ENCODE assay signal across 13 cellular contexts in the genomic region with DNA sequence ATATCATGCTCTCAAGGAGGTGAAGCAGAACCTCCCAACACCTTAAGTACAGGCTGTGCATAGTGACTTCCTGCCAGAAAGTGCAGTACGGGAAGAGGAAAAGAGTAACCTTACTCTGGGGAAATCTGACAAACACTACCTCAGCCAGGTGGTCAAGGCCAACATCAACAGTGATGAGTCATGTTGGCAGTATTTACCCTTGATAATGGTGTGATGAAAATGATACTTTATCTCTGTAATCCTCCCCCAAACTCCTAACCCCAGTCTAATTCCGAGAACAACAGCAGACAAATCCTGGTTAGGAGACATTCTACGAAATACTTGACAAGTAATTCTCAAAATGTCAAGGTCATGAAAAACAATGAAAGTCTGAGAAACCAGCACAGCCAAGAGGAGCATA. TPM values are rescaled to one million over a fixed set of nuclear protein-coding genes. Genes with fewer than 3 reads are reported as not detected.
DNase-seq lines count a peak whose midpoint lies in the region; ATAC-seq and TF ChIP-seq lines count a peak whose summit lies in the region.
"Had no signal": no experiment of that assay in that cellular context is flagged by ENCODE, and none has a peak within 500 bp of the region (broad histone marks: within the 10 kb centered on the region; RNA-seq: fewer than 3 reads in every experiment).

No MANE protein-coding gene starts in this region.

- CTCF ChIA-PET in HEK293 (lab: Yijun Ruan, JAX), result interaction anchor here (0.7 kb wide), 1 partner anchor 21 kb away, joined by 3 read pairs; no protein-coding TSS in a partner anchor

- no peaks in the 10 kb centered on the region for H3K9me3 ChIP-seq in HEK293 (ENCODE audit: control insufficient read depth, insufficient read depth, low read depth, low read length)

- no peak for TF ChIP-seq CTCF in HEK293 (tag by site-specific recombination; IDR thresholded peaks at IDR 0.05)
- no peak for TF ChIP-seq CTCF in cardiac fibroblast (IDR thresholded peaks at IDR 0.05; ENCODE audit: low read depth, low read length)

- H3K27ac ChIP-seq in HEK293 (ENCODE audit: extremely low read depth, low read depth, low read length), result no peak overlapping the region

- DNase-seq in NCI-H2196 treated with DMSO at 0.1 percent for 48 hours (lab: John Stamatoyannopoulos, UW; ENCODE audit: unreplicated experiment) (peak; percentile 6), cardiac fibroblast (ENCODE audit: low read depth in 2 of 2) (peak; percentile 23 to 35), mucosa of gallbladder (ENCODE audit: low spot score) (peak; percentile 9), NCI-H526 (lab: John Stamatoyannopoulos, UW) (no peak), ACHN (no peak)
- DNase-seq: effector memory CD4-positive, alpha-beta T cell; naive thymus-derived CD8-positive, alpha-beta T cell; NCI-H1694 treated with DMSO at 0.1 percent for 48 hours; OCI-M1; substantia nigra; T-helper 1 cell had no signal

- ATAC-seq in GM21515 (IDR thresholded peaks at IDR 0.05; ENCODE audit: unreplicated experiment), result no peak
- ATAC-seq: naive thymus-derived CD8-positive, alpha-beta T cell had no signal

- in situ Hi-C loops in ACHN (cut with HindIII; ENCODE audit: low pct_ligation_motif_present, low pct_unique_long_range_greater_than_20kb, low sequenced_read_pairs), result no loop called here

- H3K36me3 ChIP-seq in HEK293 (ENCODE audit: control insufficient read depth in 2 of 2, insufficient read depth in 1 of 2, low read length in 2 of 2), result no peaks in the 10 kb centered on the region

- H3K4me3 ChIP-seq in HEK293 (ENCODE audit: low read depth, low read length) (no peak overlapping the region), cardiac fibroblast (replicated peaks in 1 of 2; ENCODE audit: low read depth in 2 of 2, low read length in 2 of 2) (no peak overlapping the region)

- POLR2A ChIA-PET in HEK293 (lab: Yijun Ruan, JAX), result no interaction called here

- no peaks in the 10 kb centered on the region for H3K4me1 ChIP-seq in HEK293 (ENCODE audit: control insufficient read depth, insufficient read depth, low read length)

TF ChIP-seq in HEK293, 187 proteins besides CTCF, POLR2A, EP300 and RAD21 (continues in another document):
- TF ChIP-seq ZNF555 (tag by site-specific recombination; conservative IDR thresholded peaks at IDR 0.05) (no peak), GLIS2 (tag by site-specific recombination; IDR thresholded peaks at IDR 0.05) (no peak), ZNF292 (tag by site-specific recombination; IDR thresholded peaks at IDR 0.05; ENCODE audit: borderline replicate concordance, low read depth) (no peak), ZNF133 (tag by site-specific recombination; IDR thresholded peaks at IDR 0.05) (no peak), SCRT1 (tag by site-specific recombination; IDR thresholded peaks at IDR 0.05; ENCODE audit: borderline replicate concordance) (no peak), ELK4 (IDR thresholded peaks at IDR 0.05; ENCODE audit: borderline replicate concordance, low read depth, low read length) (no peak), ZSCAN30 (tag by site-specific recombination; IDR thresholded peaks at IDR 0.05) (no peak), ZNF324 (tag by site-specific recombination; IDR thresholded peaks at IDR 0.05) (no peak), TRIM28 (IDR thresholded peaks at IDR 0.05; ENCODE audit: borderline replicate concordance, low read length) (no peak), KLF8 (tag by site-specific recombination; IDR thresholded peaks at IDR 0.05) (peak; percentile 62; the same call in 1 of the 2 replicates), ZNF777 (tag by site-specific recombination; IDR thresholded peaks at IDR 0.05; ENCODE audit: borderline replicate concordance) (no peak), PRDM10 (tag by site-specific recombination; IDR thresholded peaks at IDR 0.05) (peak; percentile 44; the same call in 1 of the 2 replicates), ZNF362 (tag by site-specific recombination; IDR thresholded peaks at IDR 0.05) (no peak), ZXDB (tag by site-specific recombination; IDR thresholded peaks at IDR 0.05) (no peak), ZNF830 (tag by site-specific recombination; IDR thresholded peaks at IDR 0.05; ENCODE audit: low read depth) (no peak), ZNF366 (tag by site-specific recombination; conservative IDR thresholded peaks at IDR 0.05) (0 out of 2 replicates have a peak, but pooled peaks have one; percentile 23), ZNF26 (tag by site-specific recombination; IDR thresholded peaks at IDR 0.05) (no peak), KLF16 (tag by site-specific recombination; IDR thresholded peaks at IDR 0.05) (no peak), ZNF211 (tag by site-specific recombination; IDR thresholded peaks at IDR 0.05; ENCODE audit: low read depth) (no peak), ZNF600 (tag by site-specific recombination; IDR thresholded peaks at IDR 0.05) (no peak), EGR2 (tag by site-specific recombination; IDR thresholded peaks at IDR 0.05; ENCODE audit: low read depth) (no peak), ZNF335 (tag by site-specific recombination; conservative IDR thresholded peaks at IDR 0.05) (no peak), SP3 (tag by site-specific recombination; IDR thresholded peaks at IDR 0.05) (no peak)
- TF ChIP-seq, protein P1, sequence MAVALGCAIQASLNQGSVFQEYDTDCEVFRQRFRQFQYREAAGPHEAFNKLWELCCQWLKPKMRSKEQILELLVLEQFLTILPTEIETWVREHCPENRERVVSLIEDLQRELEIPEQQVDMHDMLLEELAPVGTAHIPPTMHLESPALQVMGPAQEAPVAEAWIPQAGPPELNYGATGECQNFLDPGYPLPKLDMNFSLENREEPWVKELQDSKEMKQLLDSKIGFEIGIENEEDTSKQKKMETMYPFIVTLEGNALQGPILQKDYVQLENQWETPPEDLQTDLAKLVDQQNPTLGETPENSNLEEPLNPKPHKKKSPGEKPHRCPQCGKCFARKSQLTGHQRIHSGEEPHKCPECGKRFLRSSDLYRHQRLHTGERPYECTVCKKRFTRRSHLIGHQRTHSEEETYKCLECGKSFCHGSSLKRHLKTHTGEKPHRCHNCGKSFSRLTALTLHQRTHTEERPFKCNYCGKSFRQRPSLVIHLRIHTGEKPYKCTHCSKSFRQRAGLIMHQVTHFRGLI (tag by site-specific recombination; IDR thresholded peaks at IDR 0.05), result no peak

RNA-seq across cellular contexts. Expression of gene ANKDD1A, which starts 26.5 kb away (rescaled TPM):
- 3.5 TPM for total RNA-seq in mucosa of gallbladder

RNA-seq across cellular contexts. Expression of gene SPG21, which starts 51.5 kb away (rescaled TPM):
- 76.1 TPM for total RNA-seq in mucosa of gallbladder

Comparison
In these comparisons a context has a peak if more than half of its experiments do, and no peak if none do; other contexts are left out.
1. DNase-seq: peak in NCI-H2196 treated with DMSO at 0.1 percent for 48 hours (single experiment), cardiac fibroblast (2 of 2) and mucosa of gallbladder (single experiment); none in NCI-H526 (0 of 2) and ACHN (single experiment).